Comparison of ENCODE assay signal across 9 cellular contexts in genomic region chrX:19682712-19683331, GRCh38.
DNase-seq lines count a peak whose midpoint lies in the region; ATAC-seq, FAIRE-seq and TF ChIP-seq lines count a peak whose summit lies in the region.
"Had no signal": no experiment of that assay in that cellular context is flagged by ENCODE, and none has a peak within 500 bp of the region (broad histone marks: within the 10 kb centered on the region; RNA-seq: fewer than 3 reads in every experiment).

No MANE protein-coding gene starts in this region.

- no peak for TF ChIP-seq CTCF in mesothelial cell of epicardium (IDR thresholded peaks at IDR 0.05; ENCODE audit: unreplicated experiment)
- no peak for TF ChIP-seq CTCF in D721Med (IDR thresholded peaks at IDR 0.05; ENCODE audit: insufficient read depth, missing control alignments)

- DNase-seq in CD1c-positive myeloid dendritic cell (ENCODE audit: extremely low spot score) (peak; percentile 58), LHCN-M2 (ENCODE audit: low read depth) (peak; percentile 83), dermis blood vessel endothelial cell (peak; percentile 76), mesothelial cell of epicardium (ENCODE audit: low spot score in 2 of 2, unreplicated experiment in 2 of 2) (no peak), D721Med (ENCODE audit: insufficient read length, low spot score) (no peak)
- peak; percentile 26 to 53 for DNase-seq in activated CD4-positive, alpha-beta T cell treated with anti-CD3 and anti-CD28 coated beads, Interleukin-2, amount 50 U/mL, for 24 hours (ENCODE audit: low read depth in 1 of 2, low spot score in 1 of 2)
- DNase-seq in stimulated activated CD8-positive, alpha-beta memory T cell treated with anti-CD3 and anti-CD28 coated beads, Interleukin-4, amount 100 ng/mL, for 1 hour (ENCODE audit: low read depth in 2 of 2, low spot score in 1 of 2), result peak; percentile 30 to 48

- no peaks in the 10 kb centered on the region for H3K4me1 Mint-ChIP-seq in mesothelial cell of epicardium

- peak overlapping the region; percentile 66 for H3K27ac Mint-ChIP-seq in mesothelial cell of epicardium

- no peak overlapping the region for H3K4me3 Mint-ChIP-seq in mesothelial cell of epicardium

- H3K27me3 Mint-ChIP-seq in mesothelial cell of epicardium (ENCODE audit: low read depth), result no peaks in the 10 kb centered on the region

- FAIRE-seq in D721Med (lab: Jason Lieb, UNC), result no peak

- peaks cover 15% of the 10 kb centered on the region for H3K9me3 Mint-ChIP-seq in mesothelial cell of epicardium

- peak; percentile 73 for ATAC-seq in GM21515 (IDR thresholded peaks at IDR 0.05; ENCODE audit: unreplicated experiment)
- ATAC-seq: HCT116 had no signal

- peaks cover 7% of the 10 kb centered on the region for H3K36me3 Mint-ChIP-seq in mesothelial cell of epicardium

Comparison
In these comparisons a context has a peak if more than half of its experiments do, and no peak if none do; other contexts are left out.
1. DNase-seq: peak in CD1c-positive myeloid dendritic cell (single experiment), LHCN-M2 (single experiment), activated CD4-positive, alpha-beta T cell treated with anti-CD3 and anti-CD28 coated beads, Interleukin-2, amount 50 U/mL, for 24 hours (2 of 2), dermis blood vessel endothelial cell (single experiment) and stimulated activated CD8-positive, alpha-beta memory T cell treated with anti-CD3 and anti-CD28 coated beads, Interleukin-4, amount 100 ng/mL, for 1 hour (2 of 2); none in mesothelial cell of epicardium (0 of 2) and D721Med (single experiment).